In genomic region chr2:54008439-54008838, GRCh38 we compare ENCODE assay signal across 1 cellular context.
TF ChIP-seq lines count a peak whose summit lies in the region.

No MANE protein-coding gene starts in this region.

TF ChIP-seq in HepG2, 621 proteins besides CTCF, POLR2A, EP300 and RAD21 (continued from another document):
- TF ChIP-seq PRMT3 (CRISPR knock-in tag; IDR thresholded peaks at IDR 0.05; ENCODE audit: borderline replicate concordance, low read depth): no peak
- TF ChIP-seq ZNF691 (CRISPR knock-in tag; IDR thresholded peaks at IDR 0.05; ENCODE audit: borderline replicate concordance, low read depth): no peak
- TF ChIP-seq ZNF33B (CRISPR knock-in tag; IDR thresholded peaks at IDR 0.05): no peak
- no peak for TF ChIP-seq YEATS4 (CRISPR knock-in tag; IDR thresholded peaks at IDR 0.05; ENCODE audit: borderline replicate concordance)
- TF ChIP-seq ELK4 (CRISPR knock-in tag; IDR thresholded peaks at IDR 0.05; ENCODE audit: borderline replicate concordance): no peak
- no peak for TF ChIP-seq SSRP1 (CRISPR knock-in tag; IDR thresholded peaks at IDR 0.05)
- TF ChIP-seq SRSF9 (IDR thresholded peaks at IDR 0.05; ENCODE audit: borderline replicate concordance, insufficient read depth, low read depth, low read length, poor library complexity, severe bottlenecking): no peak
- no peak for TF ChIP-seq ZKSCAN1 (IDR thresholded peaks at IDR 0.05; ENCODE audit: low read length)
- TF ChIP-seq ZIK1 (CRISPR knock-in tag; IDR thresholded peaks at IDR 0.05; ENCODE audit: borderline replicate concordance, low read depth): no peak
- TF ChIP-seq ZBTB7A (CRISPR knock-in tag; IDR thresholded peaks at IDR 0.05): no peak
- TF ChIP-seq PBX3 (CRISPR knock-in tag; IDR thresholded peaks at IDR 0.05; ENCODE audit: borderline replicate concordance): no peak
- no peak for TF ChIP-seq ZMYM2 (CRISPR knock-in tag; IDR thresholded peaks at IDR 0.05)
- peak; percentile 5; the same call in 1 of the 2 replicates for TF ChIP-seq ZMYM4 (CRISPR knock-in tag; IDR thresholded peaks at IDR 0.05)
- peak; percentile 57 for TF ChIP-seq FOXA3 (CRISPR knock-in tag; IDR thresholded peaks at IDR 0.05)
- TF ChIP-seq ZNF510 (CRISPR knock-in tag; IDR thresholded peaks at IDR 0.05; ENCODE audit: low read depth): no peak
- no peak for TF ChIP-seq ZFX (CRISPR knock-in tag; IDR thresholded peaks at IDR 0.05; ENCODE audit: low read depth)
- no peak for TF ChIP-seq GABPB1 (CRISPR knock-in tag; IDR thresholded peaks at IDR 0.05)
- no peak for TF ChIP-seq ZGPAT (CRISPR knock-in tag; IDR thresholded peaks at IDR 0.05)
- no peak for TF ChIP-seq RARA (CRISPR knock-in tag; IDR thresholded peaks at IDR 0.05)
TF ChIP-seq in HepG2: peak in this region for 9.
